ENCODE assay signal across 30 cellular contexts in the genomic region with DNA sequence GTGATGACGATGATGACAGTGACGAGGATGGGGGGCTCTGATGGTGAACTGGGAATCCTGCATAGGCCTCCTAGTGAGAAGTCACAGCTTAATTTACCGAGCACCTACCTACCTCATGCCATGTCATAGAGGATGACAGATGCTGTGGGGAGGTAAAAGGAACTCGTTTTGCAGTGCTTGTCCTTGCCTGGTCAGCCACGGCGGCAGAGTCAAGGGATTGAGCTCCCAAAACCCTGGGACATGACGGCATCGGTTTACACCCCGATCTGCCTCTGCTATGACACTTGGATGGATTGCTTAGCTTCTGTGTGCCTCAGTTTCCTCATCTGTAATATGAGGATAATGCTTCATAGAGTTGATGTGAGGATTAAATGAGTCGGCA.
"Had no signal": no experiment of that assay in that cellular context is flagged by ENCODE, and none has a peak within 500 bp of the region (broad histone marks: within the 10 kb centered on the region; RNA-seq: fewer than 3 reads in every experiment).

No MANE protein-coding gene starts in this region.

- H3K4me1 Mint-ChIP-seq: activated naive CD8-positive, alpha-beta T cell treated with anti-CD3 and anti-CD28 coated beads for 36 hours; mesothelial cell of epicardium had no signal

- H2AFZ ChIP-seq: hepatocyte had no signal

- H3K4me3 Mint-ChIP-seq: activated naive CD4-positive, alpha-beta T cell treated with anti-CD3 and anti-CD28 coated beads for 36 hours; activated naive CD8-positive, alpha-beta T cell treated with anti-CD3 and anti-CD28 coated beads for 36 hours; mesothelial cell of epicardium; naive thymus-derived CD8-positive, alpha-beta T cell; stimulated activated memory B cell treated with anti-CD40 and anti-IgM and Interleukin-4, amounts not matched to agents 10 μg/mL and 1 μg/mL and 100 μg/mL, for 72 hours; T-helper 1 cell treated with Interleukin-12 subunit alpha and Interleukin-12 subunit beta and Interleukin-4 antibody, amounts not matched to agents 30 μg/mL and 1 μg/mL, for 36 hours had no signal

- H3K9me3 ChIP-seq: adrenal gland, gastroesophageal sphincter, ovary, prostate gland, sigmoid colon, stomach, transverse colon had no signal

- H3K36me3 Mint-ChIP-seq: activated naive CD8-positive, alpha-beta T cell treated with anti-CD3 and anti-CD28 coated beads for 36 hours; mesothelial cell of epicardium; naive thymus-derived CD8-positive, alpha-beta T cell; stimulated activated memory B cell treated with anti-CD40 and anti-IgM and Interleukin-4, amounts not matched to agents 10 μg/mL and 1 μg/mL and 100 μg/mL, for 72 hours had no signal

- H3K4me3 ChIP-seq: adrenal gland, gastroesophageal sphincter, hepatocyte, ovary, prostate gland, sigmoid colon, stomach, transverse colon had no signal

- H3K36me3 ChIP-seq: adrenal gland, gastroesophageal sphincter, ovary, prostate gland, sigmoid colon, stomach, transverse colon had no signal

- H3K27me3 ChIP-seq: adrenal gland, gastroesophageal sphincter, hepatocyte, ovary, sigmoid colon, stomach, transverse colon had no signal

- H3K27ac ChIP-seq: adrenal gland, hepatocyte, ovary, prostate gland, VCaP had no signal

- H3K4me1 ChIP-seq: adrenal gland, prostate gland, sigmoid colon, transverse colon had no signal

- H3K9me3 Mint-ChIP-seq: activated naive CD4-positive, alpha-beta T cell treated with anti-CD3 and anti-CD28 coated beads for 36 hours; activated naive CD8-positive, alpha-beta T cell treated with anti-CD3 and anti-CD28 coated beads for 36 hours; mesothelial cell of epicardium; stimulated activated memory B cell treated with anti-CD40 and anti-IgM and Interleukin-4, amounts not matched to agents 10 μg/mL and 1 μg/mL and 100 μg/mL, for 72 hours; T-helper 1 cell treated with Interleukin-12 subunit alpha and Interleukin-12 subunit beta and Interleukin-4 antibody, amounts not matched to agents 30 μg/mL and 1 μg/mL, for 36 hours had no signal

- H3K79me2 ChIP-seq: hepatocyte had no signal

- H3K27ac Mint-ChIP-seq: activated naive CD4-positive, alpha-beta T cell treated with anti-CD3 and anti-CD28 coated beads for 36 hours; activated naive CD8-positive, alpha-beta T cell treated with anti-CD3 and anti-CD28 coated beads for 36 hours; mesothelial cell of epicardium; naive thymus-derived CD8-positive, alpha-beta T cell; stimulated activated memory B cell treated with anti-CD40 and anti-IgM and Interleukin-4, amounts not matched to agents 10 μg/mL and 1 μg/mL and 100 μg/mL, for 72 hours; T-helper 1 cell treated with Interleukin-12 subunit alpha and Interleukin-12 subunit beta and Interleukin-4 antibody, amounts not matched to agents 30 μg/mL and 1 μg/mL, for 36 hours had no signal

- DNase-seq: activated CD4-positive, alpha-beta T cell treated with anti-CD3 and anti-CD28 coated beads for 4 hours; activated CD4-positive, alpha-beta T cell treated with anti-CD3 and anti-CD28 coated beads, Interleukin-2, amount 50 U/mL, for 48 hours; activated CD8-positive, alpha-beta memory T cell treated with anti-CD3 and anti-CD28 coated beads for 24 hours; activated effector memory CD4-positive, alpha-beta T cell treated with anti-CD3 and anti-CD28 coated beads, Interleukin-2, amount 50 U/mL, for 16 hours; activated naive CD4-positive, alpha-beta T cell treated with anti-CD3 and anti-CD28 coated beads for 36 hours; activated naive CD8-positive, alpha-beta T cell treated with anti-CD3 and anti-CD28 coated beads for 36 hours; adrenal gland; central memory CD4-positive, alpha-beta T cell; dermis blood vessel endothelial cell; effector memory CD4-positive, alpha-beta T cell; left cardiac atrium; mammary epithelial cell; naive thymus-derived CD8-positive, alpha-beta T cell; ovary; retina; sigmoid colon; small intestine; stimulated activated CD4-positive, alpha-beta T cell treated with anti-CD3 and anti-CD28 coated beads, Interleukin-4, amount 100 ng/mL, for 4 hours; stimulated activated CD8-positive, alpha-beta memory T cell treated with anti-CD3 and anti-CD28 coated beads, Interleukin-4, amount 100 ng/mL, for 48 hours; stomach; SW 1271; T-helper 9 cell; transverse colon had no signal

- H3K4me2 ChIP-seq: hepatocyte had no signal
